ENCODE assay signal across 1 cellular context in the genomic region with DNA sequence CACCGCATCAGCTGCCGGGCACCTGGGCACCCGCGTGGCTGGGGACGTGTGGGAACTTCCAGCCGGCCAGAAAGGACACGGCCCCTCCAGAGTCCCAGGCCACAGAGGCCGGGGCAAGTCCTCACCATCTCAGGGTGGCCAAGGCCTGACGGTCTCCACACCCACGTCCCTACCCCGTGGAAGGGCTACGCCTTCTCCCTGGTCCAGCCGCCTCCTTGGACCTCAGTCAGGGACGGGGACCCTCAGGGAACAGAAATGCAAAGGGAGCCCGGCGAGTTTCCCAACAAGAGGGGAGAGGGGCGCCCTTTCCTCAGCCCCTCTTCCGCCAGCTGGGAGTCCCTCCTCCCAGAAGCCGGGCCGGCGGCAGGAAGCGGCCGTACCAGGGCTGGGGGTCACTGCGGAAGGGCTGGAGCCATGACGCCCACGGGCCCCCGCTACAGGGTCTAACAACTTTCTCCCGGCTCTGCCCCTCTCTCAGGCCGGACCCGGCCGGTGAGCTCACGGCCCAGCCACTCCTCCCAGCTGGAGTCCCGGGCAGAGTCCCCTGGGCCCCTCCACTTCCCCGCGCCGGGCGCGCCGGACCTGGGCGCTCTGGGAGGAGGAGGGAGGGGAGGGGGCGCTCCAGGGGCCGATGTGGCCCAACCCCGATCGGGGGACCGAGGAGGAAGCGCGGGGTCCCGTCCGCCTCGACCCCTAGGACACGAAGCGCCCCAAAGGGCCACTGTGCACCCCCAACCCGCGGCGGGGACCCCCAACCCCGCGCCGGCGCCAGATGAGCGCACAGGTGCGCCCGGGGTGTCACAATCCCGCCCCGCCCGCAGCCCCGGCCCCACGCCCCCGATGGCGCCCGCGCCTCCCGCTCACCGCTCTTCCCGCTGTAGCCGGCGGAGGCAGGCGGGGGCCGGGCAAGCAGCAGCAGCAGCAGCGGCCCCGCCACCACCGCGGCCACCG.
TF ChIP-seq lines count a peak whose summit lies in the region.

No MANE protein-coding gene starts in this region.

TF ChIP-seq in K562, 482 proteins besides CTCF, POLR2A, EP300 and RAD21 (continued from another document and continues in another):
- TF ChIP-seq, protein P1, sequence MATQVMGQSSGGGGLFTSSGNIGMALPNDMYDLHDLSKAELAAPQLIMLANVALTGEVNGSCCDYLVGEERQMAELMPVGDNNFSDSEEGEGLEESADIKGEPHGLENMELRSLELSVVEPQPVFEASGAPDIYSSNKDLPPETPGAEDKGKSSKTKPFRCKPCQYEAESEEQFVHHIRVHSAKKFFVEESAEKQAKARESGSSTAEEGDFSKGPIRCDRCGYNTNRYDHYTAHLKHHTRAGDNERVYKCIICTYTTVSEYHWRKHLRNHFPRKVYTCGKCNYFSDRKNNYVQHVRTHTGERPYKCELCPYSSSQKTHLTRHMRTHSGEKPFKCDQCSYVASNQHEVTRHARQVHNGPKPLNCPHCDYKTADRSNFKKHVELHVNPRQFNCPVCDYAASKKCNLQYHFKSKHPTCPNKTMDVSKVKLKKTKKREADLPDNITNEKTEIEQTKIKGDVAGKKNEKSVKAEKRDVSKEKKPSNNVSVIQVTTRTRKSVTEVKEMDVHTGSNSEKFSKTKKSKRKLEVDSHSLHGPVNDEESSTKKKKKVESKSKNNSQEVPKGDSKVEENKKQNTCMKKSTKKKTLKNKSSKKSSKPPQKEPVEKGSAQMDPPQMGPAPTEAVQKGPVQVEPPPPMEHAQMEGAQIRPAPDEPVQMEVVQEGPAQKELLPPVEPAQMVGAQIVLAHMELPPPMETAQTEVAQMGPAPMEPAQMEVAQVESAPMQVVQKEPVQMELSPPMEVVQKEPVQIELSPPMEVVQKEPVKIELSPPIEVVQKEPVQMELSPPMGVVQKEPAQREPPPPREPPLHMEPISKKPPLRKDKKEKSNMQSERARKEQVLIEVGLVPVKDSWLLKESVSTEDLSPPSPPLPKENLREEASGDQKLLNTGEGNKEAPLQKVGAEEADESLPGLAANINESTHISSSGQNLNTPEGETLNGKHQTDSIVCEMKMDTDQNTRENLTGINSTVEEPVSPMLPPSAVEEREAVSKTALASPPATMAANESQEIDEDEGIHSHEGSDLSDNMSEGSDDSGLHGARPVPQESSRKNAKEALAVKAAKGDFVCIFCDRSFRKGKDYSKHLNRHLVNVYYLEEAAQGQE (CRISPR knock-in tag; IDR thresholded peaks at IDR 0.05; ENCODE audit: low read depth): no peak
- no peak for TF ChIP-seq SAFB2 (IDR thresholded peaks at IDR 0.05; ENCODE audit: borderline replicate concordance, low read depth, low read length, severe bottlenecking)
- TF ChIP-seq PCBP2 (IDR thresholded peaks at IDR 0.05; ENCODE audit: low read depth, low read length, poor library complexity, severe bottlenecking): no peak
- no peak for TF ChIP-seq ETV5 (CRISPR knock-in tag; IDR thresholded peaks at IDR 0.05; ENCODE audit: low read depth)
- TF ChIP-seq, protein P2, sequence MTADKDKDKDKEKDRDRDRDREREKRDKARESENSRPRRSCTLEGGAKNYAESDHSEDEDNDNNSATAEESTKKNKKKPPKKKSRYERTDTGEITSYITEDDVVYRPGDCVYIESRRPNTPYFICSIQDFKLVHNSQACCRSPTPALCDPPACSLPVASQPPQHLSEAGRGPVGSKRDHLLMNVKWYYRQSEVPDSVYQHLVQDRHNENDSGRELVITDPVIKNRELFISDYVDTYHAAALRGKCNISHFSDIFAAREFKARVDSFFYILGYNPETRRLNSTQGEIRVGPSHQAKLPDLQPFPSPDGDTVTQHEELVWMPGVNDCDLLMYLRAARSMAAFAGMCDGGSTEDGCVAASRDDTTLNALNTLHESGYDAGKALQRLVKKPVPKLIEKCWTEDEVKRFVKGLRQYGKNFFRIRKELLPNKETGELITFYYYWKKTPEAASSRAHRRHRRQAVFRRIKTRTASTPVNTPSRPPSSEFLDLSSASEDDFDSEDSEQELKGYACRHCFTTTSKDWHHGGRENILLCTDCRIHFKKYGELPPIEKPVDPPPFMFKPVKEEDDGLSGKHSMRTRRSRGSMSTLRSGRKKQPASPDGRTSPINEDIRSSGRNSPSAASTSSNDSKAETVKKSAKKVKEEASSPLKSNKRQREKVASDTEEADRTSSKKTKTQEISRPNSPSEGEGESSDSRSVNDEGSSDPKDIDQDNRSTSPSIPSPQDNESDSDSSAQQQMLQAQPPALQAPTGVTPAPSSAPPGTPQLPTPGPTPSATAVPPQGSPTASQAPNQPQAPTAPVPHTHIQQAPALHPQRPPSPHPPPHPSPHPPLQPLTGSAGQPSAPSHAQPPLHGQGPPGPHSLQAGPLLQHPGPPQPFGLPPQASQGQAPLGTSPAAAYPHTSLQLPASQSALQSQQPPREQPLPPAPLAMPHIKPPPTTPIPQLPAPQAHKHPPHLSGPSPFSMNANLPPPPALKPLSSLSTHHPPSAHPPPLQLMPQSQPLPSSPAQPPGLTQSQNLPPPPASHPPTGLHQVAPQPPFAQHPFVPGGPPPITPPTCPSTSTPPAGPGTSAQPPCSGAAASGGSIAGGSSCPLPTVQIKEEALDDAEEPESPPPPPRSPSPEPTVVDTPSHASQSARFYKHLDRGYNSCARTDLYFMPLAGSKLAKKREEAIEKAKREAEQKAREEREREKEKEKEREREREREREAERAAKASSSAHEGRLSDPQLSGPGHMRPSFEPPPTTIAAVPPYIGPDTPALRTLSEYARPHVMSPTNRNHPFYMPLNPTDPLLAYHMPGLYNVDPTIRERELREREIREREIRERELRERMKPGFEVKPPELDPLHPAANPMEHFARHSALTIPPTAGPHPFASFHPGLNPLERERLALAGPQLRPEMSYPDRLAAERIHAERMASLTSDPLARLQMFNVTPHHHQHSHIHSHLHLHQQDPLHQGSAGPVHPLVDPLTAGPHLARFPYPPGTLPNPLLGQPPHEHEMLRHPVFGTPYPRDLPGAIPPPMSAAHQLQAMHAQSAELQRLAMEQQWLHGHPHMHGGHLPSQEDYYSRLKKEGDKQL (CRISPR knock-in tag; IDR thresholded peaks at IDR 0.05; ENCODE audit: borderline replicate concordance): no peak
- no peak for TF ChIP-seq POLR2AphosphoS5 (IDR thresholded peaks at IDR 0.05; ENCODE audit: control insufficient read depth, insufficient read depth, low read depth, low read length)
- no peak for TF ChIP-seq CEBPB (tag; IDR thresholded peaks at IDR 0.05)
- TF ChIP-seq, protein P3, sequence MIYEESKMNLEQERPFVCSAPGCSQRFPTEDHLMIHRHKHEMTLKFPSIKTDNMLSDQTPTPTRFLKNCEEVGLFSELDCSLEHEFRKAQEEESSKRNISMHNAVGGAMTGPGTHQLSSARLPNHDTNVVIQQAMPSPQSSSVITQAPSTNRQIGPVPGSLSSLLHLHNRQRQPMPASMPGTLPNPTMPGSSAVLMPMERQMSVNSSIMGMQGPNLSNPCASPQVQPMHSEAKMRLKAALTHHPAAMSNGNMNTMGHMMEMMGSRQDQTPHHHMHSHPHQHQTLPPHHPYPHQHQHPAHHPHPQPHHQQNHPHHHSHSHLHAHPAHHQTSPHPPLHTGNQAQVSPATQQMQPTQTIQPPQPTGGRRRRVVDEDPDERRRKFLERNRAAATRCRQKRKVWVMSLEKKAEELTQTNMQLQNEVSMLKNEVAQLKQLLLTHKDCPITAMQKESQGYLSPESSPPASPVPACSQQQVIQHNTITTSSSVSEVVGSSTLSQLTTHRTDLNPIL (CRISPR knock-in tag; IDR thresholded peaks at IDR 0.05): no peak
- TF ChIP-seq ZNF197 (CRISPR knock-in tag; IDR thresholded peaks at IDR 0.05; ENCODE audit: low read depth): no peak
- TF ChIP-seq HDAC1 (IDR thresholded peaks at IDR 0.05): no peak
- TF ChIP-seq SIX5 (IDR thresholded peaks at IDR 0.05; ENCODE audit: borderline replicate concordance in 1 of 2, insufficient read depth in 1 of 2, low read depth in 1 of 2, low read length in 2 of 2): no peak
- TF ChIP-seq, protein P4, sequence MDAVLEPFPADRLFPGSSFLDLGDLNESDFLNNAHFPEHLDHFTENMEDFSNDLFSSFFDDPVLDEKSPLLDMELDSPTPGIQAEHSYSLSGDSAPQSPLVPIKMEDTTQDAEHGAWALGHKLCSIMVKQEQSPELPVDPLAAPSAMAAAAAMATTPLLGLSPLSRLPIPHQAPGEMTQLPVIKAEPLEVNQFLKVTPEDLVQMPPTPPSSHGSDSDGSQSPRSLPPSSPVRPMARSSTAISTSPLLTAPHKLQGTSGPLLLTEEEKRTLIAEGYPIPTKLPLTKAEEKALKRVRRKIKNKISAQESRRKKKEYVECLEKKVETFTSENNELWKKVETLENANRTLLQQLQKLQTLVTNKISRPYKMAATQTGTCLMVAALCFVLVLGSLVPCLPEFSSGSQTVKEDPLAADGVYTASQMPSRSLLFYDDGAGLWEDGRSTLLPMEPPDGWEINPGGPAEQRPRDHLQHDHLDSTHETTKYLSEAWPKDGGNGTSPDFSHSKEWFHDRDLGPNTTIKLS (IDR thresholded peaks at IDR 0.05; ENCODE audit: borderline replicate concordance, low read depth): no peak
- TF ChIP-seq, protein P5, sequence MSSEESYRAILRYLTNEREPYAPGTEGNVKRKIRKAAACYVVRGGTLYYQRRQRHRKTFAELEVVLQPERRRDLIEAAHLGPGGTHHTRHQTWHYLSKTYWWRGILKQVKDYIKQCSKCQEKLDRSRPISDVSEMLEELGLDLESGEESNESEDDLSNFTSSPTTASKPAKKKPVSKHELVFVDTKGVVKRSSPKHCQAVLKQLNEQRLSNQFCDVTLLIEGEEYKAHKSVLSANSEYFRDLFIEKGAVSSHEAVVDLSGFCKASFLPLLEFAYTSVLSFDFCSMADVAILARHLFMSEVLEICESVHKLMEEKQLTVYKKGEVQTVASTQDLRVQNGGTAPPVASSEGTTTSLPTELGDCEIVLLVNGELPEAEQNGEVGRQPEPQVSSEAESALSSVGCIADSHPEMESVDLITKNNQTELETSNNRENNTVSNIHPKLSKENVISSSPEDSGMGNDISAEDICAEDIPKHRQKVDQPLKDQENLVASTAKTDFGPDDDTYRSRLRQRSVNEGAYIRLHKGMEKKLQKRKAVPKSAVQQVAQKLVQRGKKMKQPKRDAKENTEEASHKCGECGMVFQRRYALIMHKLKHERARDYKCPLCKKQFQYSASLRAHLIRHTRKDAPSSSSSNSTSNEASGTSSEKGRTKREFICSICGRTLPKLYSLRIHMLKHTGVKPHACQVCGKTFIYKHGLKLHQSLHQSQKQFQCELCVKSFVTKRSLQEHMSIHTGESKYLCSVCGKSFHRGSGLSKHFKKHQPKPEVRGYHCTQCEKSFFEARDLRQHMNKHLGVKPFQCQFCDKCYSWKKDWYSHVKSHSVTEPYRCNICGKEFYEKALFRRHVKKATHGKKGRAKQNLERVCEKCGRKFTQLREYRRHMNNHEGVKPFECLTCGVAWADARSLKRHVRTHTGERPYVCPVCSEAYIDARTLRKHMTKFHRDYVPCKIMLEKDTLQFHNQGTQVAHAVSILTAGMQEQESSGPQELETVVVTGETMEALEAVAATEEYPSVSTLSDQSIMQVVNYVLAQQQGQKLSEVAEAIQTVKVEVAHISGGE (CRISPR knock-in tag; IDR thresholded peaks at IDR 0.05): 0 out of 6 replicates have a peak, but pooled peaks of 1 of the 3 experiments have one; percentile 22
- no peak for TF ChIP-seq ZNF140 (CRISPR knock-in tag; IDR thresholded peaks at IDR 0.05)
- TF ChIP-seq NRF1 (conservative IDR thresholded peaks at IDR 0.05 in 1 of 2, IDR thresholded peaks at IDR 0.05 in 1 of 2): no peak
- TF ChIP-seq ZNF75A (CRISPR knock-in tag; IDR thresholded peaks at IDR 0.05): no peak
- TF ChIP-seq TFAM (CRISPR knock-in tag; conservative IDR thresholded peaks at IDR 0.05): no peak
- no peak for TF ChIP-seq NR1H2 (CRISPR knock-in tag; IDR thresholded peaks at IDR 0.05)
- TF ChIP-seq PURB (CRISPR knock-in tag; IDR thresholded peaks at IDR 0.05; ENCODE audit: low read depth): no peak
- TF ChIP-seq MCM5 (IDR thresholded peaks at IDR 0.05; ENCODE audit: low read depth): no peak
- no peak for TF ChIP-seq SUPT5H (IDR thresholded peaks at IDR 0.05)
- TF ChIP-seq CHCHD3 (CRISPR knock-in tag; IDR thresholded peaks at IDR 0.05): no peak
- TF ChIP-seq HLTF (IDR thresholded peaks at IDR 0.05): no peak
- TF ChIP-seq SLC30A9 (CRISPR knock-in tag; IDR thresholded peaks at IDR 0.05): no peak
- TF ChIP-seq KAT7 (CRISPR knock-in tag; IDR thresholded peaks at IDR 0.05; ENCODE audit: borderline replicate concordance): 0 out of 2 replicates have a peak, but pooled peaks have one; percentile 32
- no peak for TF ChIP-seq ZNF175 (CRISPR knock-in tag; IDR thresholded peaks at IDR 0.05; ENCODE audit: low read depth)
- no peak for TF ChIP-seq ZNF316 (IDR thresholded peaks at IDR 0.05)
- no peak for TF ChIP-seq ZNF561 (CRISPR knock-in tag; conservative IDR thresholded peaks at IDR 0.05)
- no peak for TF ChIP-seq LEF1 (IDR thresholded peaks at IDR 0.05)
- no peak for TF ChIP-seq TEAD4 (IDR thresholded peaks at IDR 0.05; ENCODE audit: low read length)
- TF ChIP-seq TEAD4 (CRISPR knock-in tag; IDR thresholded peaks at IDR 0.05; ENCODE audit: borderline replicate concordance): no peak
- TF ChIP-seq, protein P6, sequence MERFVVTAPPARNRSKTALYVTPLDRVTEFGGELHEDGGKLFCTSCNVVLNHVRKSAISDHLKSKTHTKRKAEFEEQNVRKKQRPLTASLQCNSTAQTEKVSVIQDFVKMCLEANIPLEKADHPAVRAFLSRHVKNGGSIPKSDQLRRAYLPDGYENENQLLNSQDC (CRISPR knock-in tag; IDR thresholded peaks at IDR 0.05): no peak
- 0 out of 2 replicates have a peak, but pooled peaks have one; percentile 13 for TF ChIP-seq GABPB1 (CRISPR knock-in tag; IDR thresholded peaks at IDR 0.05)
- no peak for TF ChIP-seq ZNF695 (CRISPR knock-in tag; IDR thresholded peaks at IDR 0.05)
- TF ChIP-seq, protein P7, sequence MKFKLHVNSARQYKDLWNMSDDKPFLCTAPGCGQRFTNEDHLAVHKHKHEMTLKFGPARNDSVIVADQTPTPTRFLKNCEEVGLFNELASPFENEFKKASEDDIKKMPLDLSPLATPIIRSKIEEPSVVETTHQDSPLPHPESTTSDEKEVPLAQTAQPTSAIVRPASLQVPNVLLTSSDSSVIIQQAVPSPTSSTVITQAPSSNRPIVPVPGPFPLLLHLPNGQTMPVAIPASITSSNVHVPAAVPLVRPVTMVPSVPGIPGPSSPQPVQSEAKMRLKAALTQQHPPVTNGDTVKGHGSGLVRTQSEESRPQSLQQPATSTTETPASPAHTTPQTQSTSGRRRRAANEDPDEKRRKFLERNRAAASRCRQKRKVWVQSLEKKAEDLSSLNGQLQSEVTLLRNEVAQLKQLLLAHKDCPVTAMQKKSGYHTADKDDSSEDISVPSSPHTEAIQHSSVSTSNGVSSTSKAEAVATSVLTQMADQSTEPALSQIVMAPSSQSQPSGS (CRISPR knock-in tag; IDR thresholded peaks at IDR 0.05): no peak
- TF ChIP-seq, protein P8, sequence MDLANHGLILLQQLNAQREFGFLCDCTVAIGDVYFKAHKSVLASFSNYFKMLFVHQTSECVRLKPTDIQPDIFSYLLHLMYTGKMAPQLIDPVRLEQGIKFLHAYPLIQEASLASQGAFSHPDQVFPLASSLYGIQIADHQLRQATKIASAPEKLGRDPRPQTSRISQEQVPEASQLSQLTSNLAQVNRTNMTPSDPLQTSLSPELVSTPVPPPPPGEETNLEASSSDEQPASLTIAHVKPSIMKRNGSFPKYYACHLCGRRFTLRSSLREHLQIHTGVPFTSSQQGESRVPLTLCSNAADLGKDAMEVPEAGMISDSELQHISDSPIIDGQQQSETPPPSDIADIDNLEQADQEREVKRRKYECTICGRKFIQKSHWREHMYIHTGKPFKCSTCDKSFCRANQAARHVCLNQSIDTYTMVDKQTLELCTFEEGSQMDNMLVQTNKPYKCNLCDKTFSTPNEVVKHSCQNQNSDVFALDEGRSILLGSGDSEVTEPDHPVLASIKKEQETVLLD (IDR thresholded peaks at IDR 0.05): no peak
- peak in 1 of 3 experiments; percentile 63 for TF ChIP-seq YY1 (IDR thresholded peaks at IDR 0.05; ENCODE audit: borderline replicate concordance in 1 of 3, control insufficient read depth in 1 of 3, extremely low read depth in 1 of 3, insufficient read depth in 3 of 3, insufficient read length in 1 of 3, insufficient replicate concordance in 2 of 3, low read depth in 1 of 3, low read length in 2 of 3)
- peak; percentile 3 for TF ChIP-seq TAF1 (IDR thresholded peaks at IDR 0.05; ENCODE audit: control insufficient read depth, extremely low read depth, insufficient read depth, low read length, severe bottlenecking)
- TF ChIP-seq EGR1 (conservative IDR thresholded peaks at IDR 0.05): peak; percentile 42
- no peak for TF ChIP-seq SP1 (CRISPR knock-in tag; IDR thresholded peaks at IDR 0.05)
